In the genomic region with DNA sequence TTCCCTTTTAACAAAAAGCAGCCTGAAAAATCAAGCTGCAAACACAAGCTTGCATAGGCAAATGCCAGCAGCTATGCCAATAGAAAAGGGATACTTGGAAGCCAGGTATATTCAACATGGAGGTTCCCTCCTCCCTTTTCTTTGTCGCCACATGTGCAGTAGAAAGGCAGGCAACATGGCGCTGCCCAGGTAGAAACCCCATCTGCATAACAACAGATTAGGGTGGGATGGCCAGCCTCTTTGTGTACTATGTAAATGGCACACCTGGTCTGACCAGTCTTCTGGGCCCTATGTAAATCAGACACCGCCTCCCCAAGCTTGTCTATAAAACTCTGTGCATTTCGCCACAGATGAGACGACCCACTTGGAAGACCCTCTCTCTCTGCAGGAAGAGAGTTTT, we compare ENCODE assay signal across 19 cellular contexts. TPM values are rescaled to one million over a fixed set of nuclear protein-coding genes. Genes with fewer than 3 reads are reported as not detected.
"Had no signal": no experiment of that assay in that cellular context is flagged by ENCODE, and none has a peak within 500 bp of the region (broad histone marks: within the 10 kb centered on the region; RNA-seq: fewer than 3 reads in every experiment).

No MANE protein-coding gene starts in this region.

- H3K4me1 Mint-ChIP-seq: naive thymus-derived CD4-positive, alpha-beta T cell had no signal

- H3K36me3 Mint-ChIP-seq: naive thymus-derived CD4-positive, alpha-beta T cell; stimulated activated effector memory CD8-positive, alpha-beta T cell treated with anti-CD3 and anti-CD28 coated beads, Interleukin-12 subunit alpha, Interleukin-12 subunit beta, amount 100 ng/mL, for 72 hours had no signal

- H3K4me3 Mint-ChIP-seq: naive thymus-derived CD4-positive, alpha-beta T cell; nephron progenitor cell; stimulated activated effector memory CD8-positive, alpha-beta T cell treated with anti-CD3 and anti-CD28 coated beads, Interleukin-12 subunit alpha, Interleukin-12 subunit beta, amount 100 ng/mL, for 72 hours; stimulated activated naive CD8-positive, alpha-beta T cell treated with anti-CD3 and anti-CD28 coated beads, Interleukin-15, Interleukin-2, amounts not matched to agents 100 ng/mL and 50 ng/mL, for 24 hours had no signal

- H3K9me3 Mint-ChIP-seq: stimulated activated effector memory CD8-positive, alpha-beta T cell treated with anti-CD3 and anti-CD28 coated beads, Interleukin-12 subunit alpha, Interleukin-12 subunit beta, amount 100 ng/mL, for 72 hours; stimulated activated naive CD8-positive, alpha-beta T cell treated with anti-CD3 and anti-CD28 coated beads, Interleukin-15, Interleukin-2, amounts not matched to agents 100 ng/mL and 50 ng/mL, for 24 hours had no signal

- H3K9me3 ChIP-seq: esophagus squamous epithelium, gastroesophageal sphincter, psoas muscle, right lobe of liver, testis had no signal

- DNase-seq: effector CD8-positive, alpha-beta T cell; esophagus squamous epithelium; foreskin fibroblast; islet precursor cell; mammary epithelial cell; naive thymus-derived CD4-positive, alpha-beta T cell; nephron progenitor cell; psoas muscle; retina; right lobe of liver; stimulated activated CD4-positive, alpha-beta T cell treated with anti-CD3 and anti-CD28 coated beads, Interleukin-4, amount 100 ng/mL, for 1 hour; stimulated activated CD8-positive, alpha-beta memory T cell treated with anti-CD3 and anti-CD28 coated beads, Interleukin-4, amount 100 ng/mL, for 48 hours; testis; trophoblast cell had no signal

- H3K4me1 ChIP-seq: gastroesophageal sphincter, psoas muscle, right lobe of liver, testis had no signal

- H3K27me3 ChIP-seq: esophagus squamous epithelium, gastroesophageal sphincter, right lobe of liver, testis had no signal

- H3K4me3 ChIP-seq: coronary artery, esophagus squamous epithelium, gastroesophageal sphincter, psoas muscle, right lobe of liver, testis had no signal

- H3K27ac ChIP-seq: esophagus squamous epithelium, gastroesophageal sphincter, psoas muscle, right lobe of liver, testis had no signal

- H3K27ac Mint-ChIP-seq: naive thymus-derived CD4-positive, alpha-beta T cell; stimulated activated effector memory CD8-positive, alpha-beta T cell treated with anti-CD3 and anti-CD28 coated beads, Interleukin-12 subunit alpha, Interleukin-12 subunit beta, amount 100 ng/mL, for 72 hours; stimulated activated naive CD8-positive, alpha-beta T cell treated with anti-CD3 and anti-CD28 coated beads, Interleukin-15, Interleukin-2, amounts not matched to agents 100 ng/mL and 50 ng/mL, for 24 hours had no signal

- ATAC-seq: gastroesophageal sphincter; left lobe of liver; naive thymus-derived CD4-positive, alpha-beta T cell; psoas muscle; right lobe of liver; stimulated activated effector memory CD8-positive, alpha-beta T cell treated with anti-CD3 and anti-CD28 coated beads, Interleukin-12 subunit alpha, Interleukin-12 subunit beta, amount 100 ng/mL, for 72 hours had no signal

- H3K36me3 ChIP-seq: esophagus squamous epithelium, gastroesophageal sphincter, right lobe of liver had no signal

RNA-seq across cellular contexts. Expression of a gene that starts 58.1 kb away (rescaled TPM):
- polyA plus RNA-seq: naive thymus-derived CD4-positive, alpha-beta T cell had no signal
